ENCODE assay signal across 22 cellular contexts in genomic region chr2:48399828-48400552, GRCh38.
"Had no signal": no experiment of that assay in that cellular context is flagged by ENCODE, and none has a peak within 500 bp of the region (broad histone marks: within the 10 kb centered on the region; RNA-seq: fewer than 3 reads in every experiment).

No MANE protein-coding gene starts in this region.

- H3K27ac Mint-ChIP-seq: activated naive CD8-positive, alpha-beta T cell treated with anti-CD3 and anti-CD28 coated beads, Interleukin-2, amount 10 ng/mL, durations not matched to agents 7 days and 5 days; dendritic cell treated with granulocyte-macrophage colony-stimulating factor and Interleukin-4, amounts not matched to agents 40 ng/mL and 50 ng/mL, for 4 days; T-helper 1 cell treated with Interleukin-12 subunit alpha and Interleukin-12 subunit beta and Interleukin-4 antibody, amounts not matched to agents 30 μg/mL and 1 μg/mL, for 36 hours had no signal

- H3K4me3 Mint-ChIP-seq: activated naive CD8-positive, alpha-beta T cell treated with anti-CD3 and anti-CD28 coated beads, Interleukin-2, amount 10 ng/mL, durations not matched to agents 7 days and 5 days; dendritic cell treated with granulocyte-macrophage colony-stimulating factor and Interleukin-4, amounts not matched to agents 40 ng/mL and 50 ng/mL, for 4 days; naive thymus-derived CD4-positive, alpha-beta T cell; T-helper 1 cell treated with Interleukin-12 subunit alpha and Interleukin-12 subunit beta and Interleukin-4 antibody, amounts not matched to agents 30 μg/mL and 1 μg/mL, for 36 hours had no signal

- H3K27me3 Mint-ChIP-seq: activated naive CD8-positive, alpha-beta T cell treated with anti-CD3 and anti-CD28 coated beads, Interleukin-2, amount 10 ng/mL, durations not matched to agents 7 days and 5 days; dendritic cell treated with granulocyte-macrophage colony-stimulating factor and Interleukin-4, amounts not matched to agents 40 ng/mL and 50 ng/mL, for 4 days; progenitor cell of endocrine pancreas had no signal

- ATAC-seq: esophagus mucosa; left lung; naive thymus-derived CD4-positive, alpha-beta T cell; stimulated activated naive CD8-positive, alpha-beta T cell treated with anti-CD3 and anti-CD28 coated beads, Interleukin-15, Interleukin-2, amounts not matched to agents 100 U/mL and 50 U/mL, for 24 hours had no signal

- H3K27me3 ChIP-seq: cardiac muscle cell, left lung, spleen, thyroid gland had no signal

- H3K27ac ChIP-seq: cardiac muscle cell, left lung, spleen, thyroid gland had no signal

- H3K9me3 ChIP-seq: left lung, spleen, thyroid gland had no signal

- H3K36me3 ChIP-seq: cardiac muscle cell, left lung, spleen, thyroid gland had no signal

- H3K9me3 Mint-ChIP-seq: dendritic cell treated with granulocyte-macrophage colony-stimulating factor and Interleukin-4, amounts not matched to agents 40 ng/mL and 50 ng/mL, for 4 days; naive thymus-derived CD4-positive, alpha-beta T cell; T-helper 1 cell treated with Interleukin-12 subunit alpha and Interleukin-12 subunit beta and Interleukin-4 antibody, amounts not matched to agents 30 μg/mL and 1 μg/mL, for 36 hours had no signal

- DNase-seq: activated CD4-positive, alpha-beta T cell treated with anti-CD3 and anti-CD28 coated beads for 4 hours; activated CD4-positive, alpha-beta T cell treated with anti-CD3 and anti-CD28 coated beads, Interleukin-2, amount 50 U/mL, for 48 hours; activated CD4-positive, CD25-positive, alpha-beta regulatory T cell; activated naive CD4-positive, alpha-beta T cell treated with Interleukin-2 at 50 U/mL for 16 hours; activated naive CD8-positive, alpha-beta T cell treated with anti-CD3 and anti-CD28 coated beads, Interleukin-2, amount 10 ng/mL, durations not matched to agents 7 days and 5 days; activated T-cell treated with anti-CD3 and anti-CD28 coated beads, Interleukin-2, amount 50 U/mL, for 48 hours; effector memory CD4-positive, alpha-beta T cell; foreskin melanocyte; kidney; left lung; naive thymus-derived CD4-positive, alpha-beta T cell; retina; spleen; stimulated activated CD4-positive, alpha-beta T cell treated with anti-CD3 and anti-CD28 coated beads, Interleukin-4, amount 100 ng/mL, for 1 hour; stimulated activated naive CD8-positive, alpha-beta T cell treated with anti-CD3 and anti-CD28 coated beads, Interleukin-15, Interleukin-2, amounts not matched to agents 100 U/mL and 50 U/mL, for 24 hours; T1000; thyroid gland had no signal

- H3K4me3 ChIP-seq: cardiac muscle cell, left lung, spleen, thyroid gland had no signal

- H3K4me1 ChIP-seq: thyroid gland had no signal
